11 cellular contexts compared by ENCODE assay signal in the genomic region with DNA sequence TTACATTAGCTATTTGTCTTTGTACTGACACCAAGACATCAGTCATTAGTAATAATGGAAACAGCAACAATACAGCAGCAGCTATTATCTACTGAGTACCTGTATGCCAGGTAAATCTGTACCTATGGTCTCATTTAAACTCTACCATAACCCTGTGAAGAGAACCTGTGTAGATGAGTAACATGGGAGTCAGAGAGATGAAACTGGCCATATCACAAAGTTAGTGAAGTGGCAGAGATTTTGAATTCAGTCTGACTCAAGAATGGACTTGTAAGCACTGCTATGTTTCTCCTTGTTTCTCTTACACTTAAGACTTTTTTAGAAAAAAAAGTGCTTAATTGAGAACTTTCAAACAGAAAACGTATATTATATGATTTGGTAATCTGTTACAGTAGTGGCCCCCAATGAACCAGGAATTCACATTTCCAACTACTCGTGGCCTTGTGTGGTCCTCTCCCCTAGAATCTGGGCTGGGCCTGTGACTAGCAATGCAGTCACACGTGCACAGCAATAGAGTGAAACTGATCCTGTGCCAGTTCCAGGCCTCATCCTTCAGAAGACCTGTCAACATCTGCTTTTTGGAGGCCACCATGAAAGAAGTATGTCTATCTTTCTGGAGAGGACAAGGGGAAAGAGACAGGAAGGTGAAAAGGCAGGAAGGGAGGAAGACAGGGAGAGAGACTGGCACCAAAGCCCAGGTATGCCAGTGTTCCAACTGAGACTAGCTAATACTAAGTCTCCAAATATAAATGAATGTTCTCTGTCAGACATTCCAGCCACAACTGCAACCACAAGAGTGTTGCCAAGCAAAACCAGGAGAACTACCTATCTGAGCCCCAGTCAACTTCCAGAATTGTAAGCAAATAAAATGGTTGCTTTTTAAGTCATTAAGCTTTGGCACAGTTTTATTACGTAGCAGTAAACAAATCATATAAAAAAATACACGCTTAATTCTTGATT. TPM values are rescaled to one million over a fixed set of nuclear protein-coding genes. Genes with fewer than 3 reads are reported as not detected.
DNase-seq lines count a peak whose midpoint lies in the region; ATAC-seq, FAIRE-seq and TF ChIP-seq lines count a peak whose summit lies in the region.
"Had no signal": no experiment of that assay in that cellular context is flagged by ENCODE, and none has a peak within 500 bp of the region (broad histone marks: within the 10 kb centered on the region; RNA-seq: fewer than 3 reads in every experiment).

No MANE protein-coding gene starts in this region.

- intact Hi-C loops in pancreas (cut with DNase I), result no loop called here
- intact Hi-C loops in transverse colon (cut with DNase I; ENCODE audit: low total_unique reads), result no loop called here

- TF ChIP-seq CTCF in cardiac fibroblast (IDR thresholded peaks at IDR 0.05; ENCODE audit: low read depth, low read length) (no peak), osteoblast (IDR thresholded peaks at IDR 0.05; ENCODE audit: extremely low read depth, low read depth, low read length) (no peak), pancreas (IDR thresholded peaks at IDR 0.05) (no peak), transverse colon (IDR thresholded peaks at IDR 0.05) (no peak)

- peak; percentile 35 for FAIRE-seq in RCC 7860 (lab: Jason Lieb, UNC)
- no peak for FAIRE-seq in pancreas (lab: Jason Lieb, UNC)

- H3K4me3 ChIP-seq in cardiac fibroblast (replicated peaks in 1 of 2; ENCODE audit: low read depth in 2 of 2, low read length in 2 of 2) (no peak overlapping the region), osteoblast (ENCODE audit: insufficient read depth, low read length) (no peak overlapping the region), pancreas (no peak overlapping the region), transverse colon (no peak overlapping the region)
- H3K4me3 ChIP-seq: HAP-1 had no signal

- H3K27ac ChIP-seq in osteoblast (ENCODE audit: low read depth, low read length) (peak overlapping the region; percentile 60), pancreas (no peak overlapping the region), transverse colon (no peak overlapping the region)

- H3K4me1 ChIP-seq in osteoblast (ENCODE audit: insufficient read depth, low read length) (peaks cover 14% of the 10 kb centered on the region), pancreas (no peaks in the 10 kb centered on the region), transverse colon (peaks cover 0 to 21% (median 0%) of the 10 kb centered on the region in 4 donors)

- no peak for TF ChIP-seq EP300 in transverse colon (IDR thresholded peaks at IDR 0.05; ENCODE audit: low read depth)

- H2AFZ ChIP-seq in osteoblast (ENCODE audit: low read length), result no peak overlapping the region

- TF ChIP-seq POLR2A in transverse colon (IDR thresholded peaks at IDR 0.05), result no peak

- H3K36me3 ChIP-seq in osteoblast (ENCODE audit: insufficient read depth, low read length) (peaks cover 4% of the 10 kb centered on the region), pancreas (no peaks in the 10 kb centered on the region), transverse colon (no peaks in the 10 kb centered on the region)
- H3K36me3 ChIP-seq: HAP-1 had no signal

- H3K9me3 ChIP-seq in osteoblast (ENCODE audit: low read depth, low read length) (no peaks in the 10 kb centered on the region), pancreas (no peaks in the 10 kb centered on the region), transverse colon (no peaks in the 10 kb centered on the region)
- H3K9me3 ChIP-seq: HAP-1 had no signal

- H3K79me2 ChIP-seq in osteoblast (ENCODE audit: insufficient read depth, low read length), result peaks cover 70% of the 10 kb centered on the region

- peak overlapping the region; percentile 30 for H3K4me2 ChIP-seq in osteoblast (ENCODE audit: insufficient read depth, low read length)

- DNase-seq in HCEC 1CT, result peak; percentile 17
- no peak for DNase-seq in RCC 7860 (ENCODE audit: low spot score)
- DNase-seq in cardiac fibroblast (ENCODE audit: low read depth in 2 of 2), result peak; percentile 29 to 31
- no peak for DNase-seq in osteoblast (ENCODE audit: insufficient read length, low spot score, missing footprints)
- DNase-seq in pancreas, result no peak
- DNase-seq in HuH-7 (ENCODE audit: low spot score), result no peak
- no peak for DNase-seq in transverse colon
- DNase-seq: cerebellar nuclear complex, Karpas-422 had no signal

- H3K27me3 ChIP-seq in osteoblast (ENCODE audit: insufficient read depth, low read length) (no peaks in the 10 kb centered on the region), pancreas (no peaks in the 10 kb centered on the region), transverse colon (no peaks in the 10 kb centered on the region)

- in situ Hi-C loops in transverse colon (cut with MboI; ENCODE audit: low pct_ligation_motif_present in 1 of 4, low pct_unique_long_range_greater_than_20kb in 1 of 4, low sequenced_read_pairs in 3 of 4), result no loop called here

- ATAC-seq in pancreas, result no peak
- ATAC-seq: right cardiac atrium had no signal

- WGBS in pancreas, 2 donors, result 71 to 78% methylated on average over 5 of the region's 5 CpGs
- WGBS in transverse colon (ENCODE audit: low coverage in 1 of 2), 2 donors, result 55 to 58% methylated on average over 5 of the region's 5 CpGs

- peaks cover 8% of the 10 kb centered on the region for H4K20me1 ChIP-seq in osteoblast (ENCODE audit: insufficient read depth, low read length)

RNA-seq across cellular contexts. Expression of gene CRLF3, which starts 12.0 kb away (rescaled TPM):
- total RNA-seq in osteoblast (11.6 and 11.8 TPM in 2 replicates), pancreas (1 to 10 TPM; 2.6 to 8.0 (median 3.2) TPM), transverse colon (10 to 100 TPM; 15.8 to 23.1 (median 19.4) TPM)
- polyA plus RNA-seq in pancreas, result 1 to 10 TPM; 2.5 to 2.7 TPM

RNA-seq across cellular contexts. Expression of gene ATAD5, which starts 19.3 kb away (rescaled TPM):
- total RNA-seq in osteoblast (1.5 and 1.8 TPM in 2 replicates), pancreas (under 1 TPM; 0.35 to 0.95 (median 0.55) TPM), transverse colon (1 to 10 TPM in 3 of 4 donors, under 1 TPM in 1; 0.75 to 2.7 (median 1.2) TPM)
- polyA plus RNA-seq in pancreas, result under 1 TPM; 0.19 to 0.49 TPM

Comparison
In these comparisons a context has a peak if more than half of its experiments do, and no peak if none do; other contexts are left out.
1. DNase-seq: peak in HCEC 1CT (single experiment) and cardiac fibroblast (2 of 2); none in RCC 7860 (single experiment), osteoblast (single experiment), pancreas (0 of 6), HuH-7 (single experiment) and transverse colon (single experiment).